In the genomic region with DNA sequence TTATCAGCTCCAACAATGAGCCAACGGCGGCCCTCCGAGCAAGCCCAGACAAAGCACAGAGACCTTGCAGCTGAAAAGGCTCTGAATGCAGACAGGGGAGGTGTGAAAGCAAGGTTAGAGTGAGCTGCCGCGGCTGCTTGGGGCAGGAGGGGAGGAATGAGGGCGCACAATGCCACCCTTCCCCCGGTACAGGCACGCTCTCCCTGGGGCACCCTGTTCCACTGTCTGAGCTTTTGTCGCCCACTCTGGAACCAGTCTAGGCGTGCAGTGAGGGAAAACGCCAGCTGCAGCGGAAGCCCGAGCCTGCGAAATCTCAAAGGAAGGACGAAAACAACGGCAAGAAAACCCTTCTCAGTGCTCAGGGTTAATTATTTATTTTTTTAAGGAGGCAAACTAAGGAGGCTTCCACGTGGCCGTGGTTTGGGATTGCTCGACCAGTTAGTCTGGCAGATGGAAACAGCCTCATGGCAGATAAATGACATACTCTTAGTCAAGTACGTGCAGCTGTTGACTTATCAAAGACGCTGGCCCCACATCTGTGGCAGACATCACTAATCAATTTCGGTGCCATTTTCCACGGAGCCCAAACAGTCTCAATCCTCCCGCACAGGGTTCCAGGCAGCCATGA, we compare ENCODE assay signal across 13 cellular contexts.
DNase-seq lines count a peak whose midpoint lies in the region; ATAC-seq and TF ChIP-seq lines count a peak whose summit lies in the region.
"Had no signal": no experiment of that assay in that cellular context is flagged by ENCODE, and none has a peak within 500 bp of the region (broad histone marks: within the 10 kb centered on the region; RNA-seq: fewer than 3 reads in every experiment).

No MANE protein-coding gene starts in this region.

- DNase-seq in COLO668 (lab: John Stamatoyannopoulos, UW; ENCODE audit: unreplicated experiment) (peak; percentile 81), NCI-H1436 treated with DMSO at 0.1 percent for 48 hours (lab: John Stamatoyannopoulos, UW) (peak; percentile 54), WTC11 (ENCODE audit: low spot score) (no peak), left kidney (ENCODE audit: low read depth, low spot score) (peak; percentile 67)
- DNase-seq in stimulated activated naive CD4-positive, alpha-beta T cell treated with Interleukin-2 at 50 U/mL for 16 hours (lab: John Stamatoyannopoulos, UW) = no peak
- DNase-seq: activated CD4-positive, alpha-beta memory T cell treated with anti-CD3 and anti-CD28 coated beads, Interleukin-2, amount 10 ng/mL, durations not matched to agents 7 days and 5 days; BE2C; KBM-7; upper lobe of right lung had no signal

- no peaks in the 10 kb centered on the region; the same call in 1 of the 2 replicates for H3K36me3 Mint-ChIP-seq in WTC11

- no peaks in the 10 kb centered on the region for H3K9me3 Mint-ChIP-seq in WTC11
- H3K9me3 Mint-ChIP-seq: activated CD4-positive, alpha-beta memory T cell treated with anti-CD3 and anti-CD28 coated beads, Interleukin-2, amount 10 ng/mL, durations not matched to agents 7 days and 5 days; activated naive CD4-positive, alpha-beta T cell treated with anti-CD3 and anti-CD28 coated beads, Interleukin-2, amount 50 U/mL, for 72 hours had no signal

- POLR2A ChIA-PET in WTC11 (lab: Charles Lee) = no interaction called here

- no peak overlapping the region for H3K4me3 Mint-ChIP-seq in WTC11
- H3K4me3 Mint-ChIP-seq: activated CD4-positive, alpha-beta memory T cell treated with anti-CD3 and anti-CD28 coated beads, Interleukin-2, amount 10 ng/mL, durations not matched to agents 7 days and 5 days had no signal

- CTCF ChIA-PET in WTC11 (lab: Charles Lee) = interaction anchor here (1.0 to 1.6 kb wide), 5 partner anchors 13 to 439 kb away, joined by 3 to 5 read pairs (median 3); no protein-coding TSS in a partner anchor

- TF ChIP-seq CTCF in WTC11 (IDR thresholded peaks at IDR 0.05) = no peak

- H3K4me1 Mint-ChIP-seq in WTC11 = peaks cover 17% of the 10 kb centered on the region
- H3K4me1 Mint-ChIP-seq: activated CD4-positive, alpha-beta memory T cell treated with anti-CD3 and anti-CD28 coated beads, Interleukin-2, amount 10 ng/mL, durations not matched to agents 7 days and 5 days had no signal

- no peaks in the 10 kb centered on the region for H3K27me3 Mint-ChIP-seq in WTC11 (ENCODE audit: low read depth)
- H3K27me3 Mint-ChIP-seq: activated CD4-positive, alpha-beta memory T cell treated with anti-CD3 and anti-CD28 coated beads, Interleukin-2, amount 10 ng/mL, durations not matched to agents 7 days and 5 days had no signal

- peak; percentile 70 for ATAC-seq in WTC11
- ATAC-seq in GM18520 (IDR thresholded peaks at IDR 0.05; ENCODE audit: unreplicated experiment) = no peak
- no peak for ATAC-seq in GM19395 (IDR thresholded peaks at IDR 0.05; ENCODE audit: unreplicated experiment)
- no peak for ATAC-seq in HG03159 (IDR thresholded peaks at IDR 0.05; ENCODE audit: unreplicated experiment)
- ATAC-seq: activated naive CD4-positive, alpha-beta T cell treated with anti-CD3 and anti-CD28 coated beads, Interleukin-2, amount 50 U/mL, for 72 hours; upper lobe of right lung had no signal

- H3K27ac Mint-ChIP-seq in WTC11 = peak overlapping the region; percentile 78
- H3K27ac Mint-ChIP-seq: activated CD4-positive, alpha-beta memory T cell treated with anti-CD3 and anti-CD28 coated beads, Interleukin-2, amount 10 ng/mL, durations not matched to agents 7 days and 5 days had no signal

TF ChIP-seq in WTC11, 78 proteins besides CTCF, POLR2A, EP300 and RAD21 (continues in another document):
- TF ChIP-seq HMGA2 (CRISPR knock-in tag; IDR thresholded peaks at IDR 0.05) = no peak
- no peak for TF ChIP-seq MYBL2 (CRISPR knock-in tag; IDR thresholded peaks at IDR 0.05)
- no peak for TF ChIP-seq ZNF671 (CRISPR knock-in tag; IDR thresholded peaks at IDR 0.05)
- TF ChIP-seq, protein P1, sequence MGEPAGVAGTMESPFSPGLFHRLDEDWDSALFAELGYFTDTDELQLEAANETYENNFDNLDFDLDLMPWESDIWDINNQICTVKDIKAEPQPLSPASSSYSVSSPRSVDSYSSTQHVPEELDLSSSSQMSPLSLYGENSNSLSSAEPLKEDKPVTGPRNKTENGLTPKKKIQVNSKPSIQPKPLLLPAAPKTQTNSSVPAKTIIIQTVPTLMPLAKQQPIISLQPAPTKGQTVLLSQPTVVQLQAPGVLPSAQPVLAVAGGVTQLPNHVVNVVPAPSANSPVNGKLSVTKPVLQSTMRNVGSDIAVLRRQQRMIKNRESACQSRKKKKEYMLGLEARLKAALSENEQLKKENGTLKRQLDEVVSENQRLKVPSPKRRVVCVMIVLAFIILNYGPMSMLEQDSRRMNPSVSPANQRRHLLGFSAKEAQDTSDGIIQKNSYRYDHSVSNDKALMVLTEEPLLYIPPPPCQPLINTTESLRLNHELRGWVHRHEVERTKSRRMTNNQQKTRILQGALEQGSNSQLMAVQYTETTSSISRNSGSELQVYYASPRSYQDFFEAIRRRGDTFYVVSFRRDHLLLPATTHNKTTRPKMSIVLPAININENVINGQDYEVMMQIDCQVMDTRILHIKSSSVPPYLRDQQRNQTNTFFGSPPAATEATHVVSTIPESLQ (CRISPR knock-in tag; IDR thresholded peaks at IDR 0.05) = no peak
- TF ChIP-seq TEAD4 (CRISPR knock-in tag; IDR thresholded peaks at IDR 0.05) = no peak
- TF ChIP-seq, protein P2, sequence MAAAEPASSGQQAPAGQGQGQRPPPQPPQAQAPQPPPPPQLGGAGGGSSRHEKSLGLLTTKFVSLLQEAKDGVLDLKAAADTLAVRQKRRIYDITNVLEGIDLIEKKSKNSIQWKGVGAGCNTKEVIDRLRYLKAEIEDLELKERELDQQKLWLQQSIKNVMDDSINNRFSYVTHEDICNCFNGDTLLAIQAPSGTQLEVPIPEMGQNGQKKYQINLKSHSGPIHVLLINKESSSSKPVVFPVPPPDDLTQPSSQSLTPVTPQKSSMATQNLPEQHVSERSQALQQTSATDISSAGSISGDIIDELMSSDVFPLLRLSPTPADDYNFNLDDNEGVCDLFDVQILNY (CRISPR knock-in tag; IDR thresholded peaks at IDR 0.05) = no peak
- TF ChIP-seq, protein P3, sequence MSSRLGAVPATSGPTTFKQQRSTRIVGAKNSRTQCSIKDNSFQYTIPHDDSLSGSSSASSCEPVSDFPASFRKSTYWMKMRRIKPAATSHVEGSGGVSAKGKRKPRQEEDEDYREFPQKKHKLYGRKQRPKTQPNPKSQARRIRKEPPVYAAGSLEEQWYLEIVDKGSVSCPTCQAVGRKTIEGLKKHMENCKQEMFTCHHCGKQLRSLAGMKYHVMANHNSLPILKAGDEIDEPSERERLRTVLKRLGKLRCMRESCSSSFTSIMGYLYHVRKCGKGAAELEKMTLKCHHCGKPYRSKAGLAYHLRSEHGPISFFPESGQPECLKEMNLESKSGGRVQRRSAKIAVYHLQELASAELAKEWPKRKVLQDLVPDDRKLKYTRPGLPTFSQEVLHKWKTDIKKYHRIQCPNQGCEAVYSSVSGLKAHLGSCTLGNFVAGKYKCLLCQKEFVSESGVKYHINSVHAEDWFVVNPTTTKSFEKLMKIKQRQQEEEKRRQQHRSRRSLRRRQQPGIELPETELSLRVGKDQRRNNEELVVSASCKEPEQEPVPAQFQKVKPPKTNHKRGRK (CRISPR knock-in tag; IDR thresholded peaks at IDR 0.05; ENCODE audit: borderline replicate concordance) = no peak
- no peak for TF ChIP-seq MXD4 (CRISPR knock-in tag; IDR thresholded peaks at IDR 0.05; ENCODE audit: borderline replicate concordance)
- TF ChIP-seq, protein P4, sequence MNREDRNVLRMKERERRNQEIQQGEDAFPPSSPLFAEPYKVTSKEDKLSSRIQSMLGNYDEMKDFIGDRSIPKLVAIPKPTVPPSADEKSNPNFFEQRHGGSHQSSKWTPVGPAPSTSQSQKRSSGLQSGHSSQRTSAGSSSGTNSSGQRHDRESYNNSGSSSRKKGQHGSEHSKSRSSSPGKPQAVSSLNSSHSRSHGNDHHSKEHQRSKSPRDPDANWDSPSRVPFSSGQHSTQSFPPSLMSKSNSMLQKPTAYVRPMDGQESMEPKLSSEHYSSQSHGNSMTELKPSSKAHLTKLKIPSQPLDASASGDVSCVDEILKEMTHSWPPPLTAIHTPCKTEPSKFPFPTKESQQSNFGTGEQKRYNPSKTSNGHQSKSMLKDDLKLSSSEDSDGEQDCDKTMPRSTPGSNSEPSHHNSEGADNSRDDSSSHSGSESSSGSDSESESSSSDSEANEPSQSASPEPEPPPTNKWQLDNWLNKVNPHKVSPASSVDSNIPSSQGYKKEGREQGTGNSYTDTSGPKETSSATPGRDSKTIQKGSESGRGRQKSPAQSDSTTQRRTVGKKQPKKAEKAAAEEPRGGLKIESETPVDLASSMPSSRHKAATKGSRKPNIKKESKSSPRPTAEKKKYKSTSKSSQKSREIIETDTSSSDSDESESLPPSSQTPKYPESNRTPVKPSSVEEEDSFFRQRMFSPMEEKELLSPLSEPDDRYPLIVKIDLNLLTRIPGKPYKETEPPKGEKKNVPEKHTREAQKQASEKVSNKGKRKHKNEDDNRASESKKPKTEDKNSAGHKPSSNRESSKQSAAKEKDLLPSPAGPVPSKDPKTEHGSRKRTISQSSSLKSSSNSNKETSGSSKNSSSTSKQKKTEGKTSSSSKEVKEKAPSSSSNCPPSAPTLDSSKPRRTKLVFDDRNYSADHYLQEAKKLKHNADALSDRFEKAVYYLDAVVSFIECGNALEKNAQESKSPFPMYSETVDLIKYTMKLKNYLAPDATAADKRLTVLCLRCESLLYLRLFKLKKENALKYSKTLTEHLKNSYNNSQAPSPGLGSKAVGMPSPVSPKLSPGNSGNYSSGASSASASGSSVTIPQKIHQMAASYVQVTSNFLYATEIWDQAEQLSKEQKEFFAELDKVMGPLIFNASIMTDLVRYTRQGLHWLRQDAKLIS (CRISPR knock-in tag; IDR thresholded peaks at IDR 0.05; ENCODE audit: borderline replicate concordance) = no peak
- TF ChIP-seq, protein P5, sequence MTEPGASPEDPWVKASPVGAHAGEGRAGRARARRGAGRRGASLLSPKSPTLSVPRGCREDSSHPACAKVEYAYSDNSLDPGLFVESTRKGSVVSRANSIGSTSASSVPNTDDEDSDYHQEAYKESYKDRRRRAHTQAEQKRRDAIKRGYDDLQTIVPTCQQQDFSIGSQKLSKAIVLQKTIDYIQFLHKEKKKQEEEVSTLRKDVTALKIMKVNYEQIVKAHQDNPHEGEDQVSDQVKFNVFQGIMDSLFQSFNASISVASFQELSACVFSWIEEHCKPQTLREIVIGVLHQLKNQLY (CRISPR knock-in tag; IDR thresholded peaks at IDR 0.05) = no peak
- TF ChIP-seq TCF7 (CRISPR knock-in tag; IDR thresholded peaks at IDR 0.05; ENCODE audit: low read depth) = no peak

Comparison
In these comparisons a context has a peak if more than half of its experiments do, and no peak if none do; other contexts are left out.
1. DNase-seq: peak in COLO668 (single experiment), NCI-H1436 treated with DMSO at 0.1 percent for 48 hours (single experiment) and left kidney (single experiment); none in WTC11 (single experiment) and stimulated activated naive CD4-positive, alpha-beta T cell treated with Interleukin-2 at 50 U/mL for 16 hours (single experiment).